In genomic region chr1:153906396-153906795, GRCh38 we compare ENCODE assay signal across 24 cellular contexts. TPM values are rescaled to one million over a fixed set of nuclear protein-coding genes. Genes with fewer than 3 reads are reported as not detected.
A peak's percentile ranks its signal among the peaks of the same experiment; 100 is the strongest.
DNase-seq lines count a peak whose midpoint lies in the region; ATAC-seq and TF ChIP-seq lines count a peak whose summit lies in the region.
"Had no signal": no experiment of that assay in that cellular context is flagged by ENCODE, and none has a peak within 500 bp of the region (broad histone marks: within the 10 kb centered on the region; RNA-seq: fewer than 3 reads in every experiment).

No MANE protein-coding gene starts in this region.

- no peaks in the 10 kb centered on the region for H3K9me3 ChIP-seq in CD4-positive, alpha-beta T cell (ENCODE audit: control insufficient read depth, low read length)
- H3K9me3 ChIP-seq: mucosa of descending colon had no signal

- no peak for ATAC-seq in CD4-positive, alpha-beta T cell (ENCODE audit: poor library complexity)
- ATAC-seq in activated CD8-positive, alpha-beta T cell treated with anti-CD3 and anti-CD28 coated beads for 36 hours: no peak
- no peak for ATAC-seq in memory B cell (ENCODE audit: low read depth)
- ATAC-seq: mucosa of descending colon had no signal

- no peaks in the 10 kb centered on the region for H3K27me3 Mint-ChIP-seq in T-helper 2 cell treated with Interferon-gamma antibody and Interleukin-4, amounts not matched to agents 5 μg/mL and 100 μg/mL, for 36 hours (ENCODE audit: low read depth)
- H3K27me3 Mint-ChIP-seq in CD4-positive, alpha-beta T cell: no peaks in the 10 kb centered on the region
- H3K27me3 Mint-ChIP-seq in activated CD8-positive, alpha-beta T cell treated with anti-CD3 and anti-CD28 coated beads for 36 hours: no peaks in the 10 kb centered on the region
- no peaks in the 10 kb centered on the region for H3K27me3 Mint-ChIP-seq in memory B cell
- H3K27me3 Mint-ChIP-seq: activated CD4-positive, alpha-beta T cell treated with anti-CD3 and anti-CD28 coated beads, Interleukin-2, amount 10 ng/mL, durations not matched to agents 7 days and 5 days had no signal

- peaks cover 11% of the 10 kb centered on the region for H3K4me1 Mint-ChIP-seq in T-helper 2 cell treated with Interferon-gamma antibody and Interleukin-4, amounts not matched to agents 5 μg/mL and 100 μg/mL, for 36 hours (ENCODE audit: low read depth)
- peaks cover 29% of the 10 kb centered on the region for H3K4me1 Mint-ChIP-seq in CD4-positive, alpha-beta T cell (ENCODE audit: low read depth)
- H3K4me1 Mint-ChIP-seq in activated CD8-positive, alpha-beta T cell treated with anti-CD3 and anti-CD28 coated beads for 36 hours (ENCODE audit: low read depth): peaks cover 35% of the 10 kb centered on the region
- peaks cover 13% of the 10 kb centered on the region for H3K4me1 Mint-ChIP-seq in memory B cell
- H3K4me1 Mint-ChIP-seq: nephron progenitor cell had no signal

- H3K27ac Mint-ChIP-seq in T-helper 2 cell treated with Interferon-gamma antibody and Interleukin-4, amounts not matched to agents 5 μg/mL and 100 μg/mL, for 36 hours: peak overlapping the region; percentile 20
- H3K27ac Mint-ChIP-seq in CD4-positive, alpha-beta T cell: peak overlapping the region; percentile 44
- H3K27ac Mint-ChIP-seq in activated CD8-positive, alpha-beta T cell treated with anti-CD3 and anti-CD28 coated beads for 36 hours: peak overlapping the region; percentile 34
- H3K27ac Mint-ChIP-seq in memory B cell: peak overlapping the region; percentile 4
- H3K27ac Mint-ChIP-seq: activated CD4-positive, alpha-beta T cell treated with anti-CD3 and anti-CD28 coated beads, Interleukin-2, amount 10 ng/mL, durations not matched to agents 7 days and 5 days; nephron progenitor cell had no signal

- no peak for TF ChIP-seq CTCF in CD4-positive, alpha-beta T cell (IDR thresholded peaks at IDR 0.05)
- TF ChIP-seq CTCF in activated CD8-positive, alpha-beta T cell treated with anti-CD3 and anti-CD28 coated beads for 36 hours (IDR thresholded peaks at IDR 0.05): no peak

- CTCF ChIA-PET in CD4-positive, alpha-beta T cell (lab: Charles Lee): no interaction called here
- CTCF ChIA-PET in activated CD8-positive, alpha-beta T cell treated with anti-CD3 and anti-CD28 coated beads for 36 hours (lab: Charles Lee): no interaction called here

- POLR2A ChIA-PET in CD4-positive, alpha-beta T cell (lab: Charles Lee): no interaction called here
- POLR2A ChIA-PET in activated CD8-positive, alpha-beta T cell treated with anti-CD3 and anti-CD28 coated beads for 36 hours (lab: Charles Lee): interaction anchor here (1.0 kb wide), 1 partner anchor 16 kb away, joined by 3 read pairs; no protein-coding TSS in a partner anchor

- H3K4me3 Mint-ChIP-seq in T-helper 2 cell treated with Interferon-gamma antibody and Interleukin-4, amounts not matched to agents 5 μg/mL and 100 μg/mL, for 36 hours: no peak overlapping the region
- no peak overlapping the region for H3K4me3 Mint-ChIP-seq in CD4-positive, alpha-beta T cell
- no peak overlapping the region for H3K4me3 Mint-ChIP-seq in activated CD8-positive, alpha-beta T cell treated with anti-CD3 and anti-CD28 coated beads for 36 hours
- no peak overlapping the region for H3K4me3 Mint-ChIP-seq in memory B cell
- H3K4me3 Mint-ChIP-seq: activated CD4-positive, alpha-beta T cell treated with anti-CD3 and anti-CD28 coated beads, Interleukin-2, amount 10 ng/mL, durations not matched to agents 7 days and 5 days; brain; nephron progenitor cell had no signal

- peaks cover 23% of the 10 kb centered on the region for H3K36me3 Mint-ChIP-seq in T-helper 2 cell treated with Interferon-gamma antibody and Interleukin-4, amounts not matched to agents 5 μg/mL and 100 μg/mL, for 36 hours (ENCODE audit: low read depth)
- H3K36me3 Mint-ChIP-seq in CD4-positive, alpha-beta T cell (ENCODE audit: low read depth): peaks cover 28% of the 10 kb centered on the region
- H3K36me3 Mint-ChIP-seq in activated CD8-positive, alpha-beta T cell treated with anti-CD3 and anti-CD28 coated beads for 36 hours (ENCODE audit: low read depth): peaks cover 27% of the 10 kb centered on the region
- peaks cover 17% of the 10 kb centered on the region for H3K36me3 Mint-ChIP-seq in memory B cell

- H3K27me3 ChIP-seq in CD4-positive, alpha-beta T cell (ENCODE audit: control insufficient read depth, insufficient read depth, low read length): no peaks in the 10 kb centered on the region
- H3K27me3 ChIP-seq: dorsolateral prefrontal cortex had no signal

- intact Hi-C loops in CD4-positive, alpha-beta T cell (cut with DNase I, micrococcal nuclease): no loop called here
- intact Hi-C loops in activated CD8-positive, alpha-beta T cell treated with anti-CD3 and anti-CD28 coated beads for 36 hours (cut with micrococcal nuclease): no loop called here

- no peak for DNase-seq in T-helper 2 cell treated with Interferon-gamma antibody and Interleukin-4, amounts not matched to agents 5 μg/mL and 100 μg/mL, for 36 hours (ENCODE audit: low spot score)
- DNase-seq in T-helper 2 cell (no peak), memory B cell (ENCODE audit: low spot score in 2 of 2) (no peak), SKM-1 treated with dmso at 0.1 percent for 144 hours (lab: John Stamatoyannopoulos, UW; ENCODE audit: unreplicated experiment) (no peak), DMS153 treated with DMSO at 0.1 percent for 48 hours (lab: John Stamatoyannopoulos, UW; ENCODE audit: unreplicated experiment) (no peak), hippocampal formation (lab: John Stamatoyannopoulos, UW) (no peak)
- DNase-seq in CD4-positive, alpha-beta T cell: no peak
- no peak for DNase-seq in activated CD8-positive, alpha-beta T cell treated with anti-CD3 and anti-CD28 coated beads for 36 hours
- DNase-seq: activated CD4-positive, alpha-beta T cell treated with anti-CD3 and anti-CD28 coated beads, Interleukin-2, amount 10 ng/mL, durations not matched to agents 7 days and 5 days; C1 segment of cervical spinal cord; DND-41; dorsolateral prefrontal cortex; mucosa of descending colon; NCI-H146; NCI-H2107; NCI-H748 treated with DMSO at 0.1 percent for 48 hours; nephron progenitor cell; stimulated activated CD4-positive, alpha-beta T cell treated with anti-CD3 and anti-CD28 coated beads, Interleukin-4, amount 100 ng/mL, for 4 hours; substantia nigra; SW 1271; trophoblast cell; WERI-Rb-1 had no signal

- H3K9me3 Mint-ChIP-seq in T-helper 2 cell treated with Interferon-gamma antibody and Interleukin-4, amounts not matched to agents 5 μg/mL and 100 μg/mL, for 36 hours: no peaks in the 10 kb centered on the region
- no peaks in the 10 kb centered on the region for H3K9me3 Mint-ChIP-seq in CD4-positive, alpha-beta T cell
- H3K9me3 Mint-ChIP-seq in activated CD8-positive, alpha-beta T cell treated with anti-CD3 and anti-CD28 coated beads for 36 hours: peaks cover 2% of the 10 kb centered on the region
- peaks cover 2% of the 10 kb centered on the region for H3K9me3 Mint-ChIP-seq in memory B cell
- H3K9me3 Mint-ChIP-seq: activated CD4-positive, alpha-beta T cell treated with anti-CD3 and anti-CD28 coated beads, Interleukin-2, amount 10 ng/mL, durations not matched to agents 7 days and 5 days had no signal

- H3K27ac ChIP-seq in CD4-positive, alpha-beta T cell (ENCODE audit: low read depth, low read length): no peak overlapping the region
- H3K27ac ChIP-seq: 22Rv1, WERI-Rb-1 had no signal

RNA-seq across cellular contexts. Expression of gene GATAD2B, which starts 16.4 kb away (rescaled TPM):
- total RNA-seq in CD4-positive, alpha-beta T cell: 10 to 100 TPM; 51.6 to 52.3 TPM
- 10 to 100 TPM; 59.5 to 59.8 TPM for total RNA-seq in activated CD8-positive, alpha-beta T cell treated with anti-CD3 and anti-CD28 coated beads for 36 hours

RNA-seq across cellular contexts. Expression of gene DENND4B, which starts 40.1 kb away (rescaled TPM):
- total RNA-seq in CD4-positive, alpha-beta T cell: 10 to 100 TPM; 87.0 to 98.7 TPM
- total RNA-seq in activated CD8-positive, alpha-beta T cell treated with anti-CD3 and anti-CD28 coated beads for 36 hours: 100 to 1,000 TPM; 102 to 107 TPM

RNA-seq across cellular contexts. Expression of gene CRTC2, which starts 52.0 kb away (rescaled TPM):
- total RNA-seq in CD4-positive, alpha-beta T cell: 100 to 1,000 TPM; 147 to 152 TPM
- 10 to 100 TPM; 67.3 to 71.8 TPM for total RNA-seq in activated CD8-positive, alpha-beta T cell treated with anti-CD3 and anti-CD28 coated beads for 36 hours

RNA-seq across cellular contexts. Expression of gene SLC39A1, which starts 56.9 kb away (rescaled TPM):
- 1 to 10 TPM; 6.4 to 6.9 TPM for total RNA-seq in CD4-positive, alpha-beta T cell
- 10 to 100 TPM; 40.3 to 42.2 TPM for total RNA-seq in activated CD8-positive, alpha-beta T cell treated with anti-CD3 and anti-CD28 coated beads for 36 hours
